In the genomic region with DNA sequence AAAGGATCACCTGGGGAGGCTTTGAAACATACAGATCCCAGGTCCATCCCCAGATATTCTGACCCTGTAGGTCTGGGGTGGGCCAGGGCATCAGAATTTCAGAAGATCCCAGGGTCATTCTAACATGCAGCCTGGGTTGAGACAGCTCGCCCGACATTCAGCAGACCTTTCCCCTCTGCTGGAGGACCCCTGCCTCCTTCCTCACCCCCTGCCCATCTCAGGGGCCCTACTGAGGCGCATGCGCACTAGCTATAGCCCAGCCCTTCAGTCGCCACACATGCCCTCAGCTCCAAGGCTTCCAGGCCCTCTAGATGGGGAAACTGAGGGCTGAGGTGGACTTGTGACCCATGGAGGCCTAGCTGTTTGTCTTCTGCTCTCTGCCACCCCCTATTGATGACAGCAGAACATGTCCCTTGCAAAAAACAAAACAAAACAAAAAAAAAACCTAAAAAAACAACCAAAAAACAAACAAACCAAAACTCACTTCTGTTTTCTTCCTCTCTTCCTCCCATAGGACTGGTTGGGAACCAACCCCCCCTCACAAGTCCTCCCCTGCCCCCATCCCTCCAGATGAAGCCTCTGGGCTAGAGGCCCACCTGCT, we compare ENCODE assay signal across 12 cellular contexts.
DNase-seq lines count a peak whose midpoint lies in the region; ATAC-seq and TF ChIP-seq lines count a peak whose summit lies in the region.
"Had no signal": no experiment of that assay in that cellular context is flagged by ENCODE, and none has a peak within 500 bp of the region (broad histone marks: within the 10 kb centered on the region; RNA-seq: fewer than 3 reads in every experiment).

No MANE protein-coding gene starts in this region.

- intact Hi-C loops in activated CD4-positive, alpha-beta T cell treated with anti-CD3 and anti-CD28 coated beads for 36 hours (cut with DNase I, micrococcal nuclease), result no loop called here
- intact Hi-C loops in colonic mucosa (cut with DNase I), result no loop called here

- H3K36me3 Mint-ChIP-seq in brain, result no peaks in the 10 kb centered on the region
- H3K36me3 Mint-ChIP-seq in activated CD4-positive, alpha-beta T cell treated with anti-CD3 and anti-CD28 coated beads for 36 hours (ENCODE audit: low read depth), result no peaks in the 10 kb centered on the region
- H3K36me3 Mint-ChIP-seq: activated naive CD8-positive, alpha-beta T cell had no signal

- DNase-seq in GM20000 (ENCODE audit: low spot score), result no peak
- DNase-seq in left lobe of liver (ENCODE audit: low spot score), result no peak
- DNase-seq in stimulated activated CD4-positive, alpha-beta T cell treated with anti-CD3 and anti-CD28 coated beads, Interleukin-4, amount 100 ng/mL, for 1 hour, result no peak
- DNase-seq in NCI-H2227 (lab: John Stamatoyannopoulos, UW; ENCODE audit: unreplicated experiment), result no peak
- DNase-seq in activated CD4-positive, alpha-beta T cell treated with anti-CD3 and anti-CD28 coated beads for 36 hours, result no peak
- DNase-seq in colonic mucosa, result no peak
- DNase-seq: MV-4-11 had no signal

- peak overlapping the region; percentile 25 to 80 (median 48) for H3K27ac Mint-ChIP-seq in brain
- no peak overlapping the region for H3K27ac Mint-ChIP-seq in activated CD4-positive, alpha-beta T cell treated with anti-CD3 and anti-CD28 coated beads for 36 hours
- H3K27ac Mint-ChIP-seq: activated naive CD8-positive, alpha-beta T cell had no signal

- peaks cover 8% of the 10 kb centered on the region for H3K27me3 Mint-ChIP-seq in brain
- peaks cover 6% of the 10 kb centered on the region for H3K27me3 Mint-ChIP-seq in activated CD4-positive, alpha-beta T cell treated with anti-CD3 and anti-CD28 coated beads for 36 hours
- H3K27me3 Mint-ChIP-seq: activated naive CD8-positive, alpha-beta T cell had no signal

- ATAC-seq in left lobe of liver, result peak; percentile 39
- no peak for ATAC-seq in activated CD4-positive, alpha-beta T cell treated with anti-CD3 and anti-CD28 coated beads for 36 hours

- no peaks in the 10 kb centered on the region for H3K9me3 ChIP-seq in colonic mucosa
- H3K9me3 ChIP-seq: prostate gland, suprapubic skin had no signal

- no peaks in the 10 kb centered on the region for H3K27me3 ChIP-seq in colonic mucosa
- H3K27me3 ChIP-seq: suprapubic skin had no signal

- H3K9me3 Mint-ChIP-seq in brain, result no peaks in the 10 kb centered on the region
- no peaks in the 10 kb centered on the region for H3K9me3 Mint-ChIP-seq in activated CD4-positive, alpha-beta T cell treated with anti-CD3 and anti-CD28 coated beads for 36 hours (ENCODE audit: low read depth)

- peak overlapping the region in 2 of 5 experiments; percentile 19 to 22 for H3K4me3 Mint-ChIP-seq in brain
- H3K4me3 Mint-ChIP-seq in activated CD4-positive, alpha-beta T cell treated with anti-CD3 and anti-CD28 coated beads for 36 hours, result no peak overlapping the region
- H3K4me3 Mint-ChIP-seq: activated naive CD8-positive, alpha-beta T cell had no signal

- H3K4me1 Mint-ChIP-seq in brain, result peaks cover 78% of the 10 kb centered on the region
- no peaks in the 10 kb centered on the region for H3K4me1 Mint-ChIP-seq in activated CD4-positive, alpha-beta T cell treated with anti-CD3 and anti-CD28 coated beads for 36 hours

- no peak overlapping the region for H3K27ac ChIP-seq in 22Rv1
- no peak overlapping the region for H3K27ac ChIP-seq in colonic mucosa
- H3K27ac ChIP-seq: prostate gland, suprapubic skin had no signal

- CTCF ChIA-PET in activated CD4-positive, alpha-beta T cell treated with anti-CD3 and anti-CD28 coated beads for 36 hours (lab: Charles Lee), result no interaction called here

- H3K4me1 ChIP-seq in colonic mucosa, result no peaks in the 10 kb centered on the region
- H3K4me1 ChIP-seq: prostate gland had no signal

- TF ChIP-seq CTCF in 22Rv1 (IDR thresholded peaks at IDR 0.05) (peak; percentile 48), GM20000 (IDR thresholded peaks at IDR 0.05; ENCODE audit: extremely low read depth, missing control alignments) (peak; percentile 2), brain (conservative IDR thresholded peaks at IDR 0.05) (peak; percentile 14 to 25), colonic mucosa (IDR thresholded peaks at IDR 0.05) (no peak)

- POLR2A ChIA-PET in activated CD4-positive, alpha-beta T cell treated with anti-CD3 and anti-CD28 coated beads for 36 hours (lab: Charles Lee), result no interaction called here

- H3K4me3 ChIP-seq in colonic mucosa, result no peak overlapping the region
- H3K4me3 ChIP-seq: prostate gland, suprapubic skin had no signal

- no peaks in the 10 kb centered on the region for H3K36me3 ChIP-seq in colonic mucosa
- H3K36me3 ChIP-seq: prostate gland, suprapubic skin had no signal

- no peak overlapping the region for H3K9ac ChIP-seq in colonic mucosa (ENCODE audit: low read depth in 2 of 2, low read length in 2 of 2)
